Comparison of ENCODE assay signal across 10 cellular contexts in genomic region chr19:45518469-45518826, GRCh38. TPM values are rescaled to one million over a fixed set of nuclear protein-coding genes. Genes with fewer than 3 reads are reported as not detected.
"Had no signal": no experiment of that assay in that cellular context is flagged by ENCODE, and none has a peak within 500 bp of the region (broad histone marks: within the 10 kb centered on the region; RNA-seq: fewer than 3 reads in every experiment).

No MANE protein-coding gene starts in this region.

- H3K9me3 ChIP-seq: gastroesophageal sphincter, thyroid gland, uterus had no signal

- ATAC-seq: gastroesophageal sphincter had no signal

- H3K27ac Mint-ChIP-seq: neural progenitor cell had no signal

- H3K36me3 ChIP-seq: neural progenitor cell, uterus had no signal

- H3K4me3 Mint-ChIP-seq: neural progenitor cell had no signal

- H3K4me1 ChIP-seq: neural progenitor cell had no signal

- H3K9me3 Mint-ChIP-seq: neural progenitor cell had no signal

- H3K27ac ChIP-seq: neural progenitor cell, thyroid gland, uterus had no signal

- H3K4me3 ChIP-seq: gastroesophageal sphincter, neural progenitor cell, thyroid gland, uterus had no signal

- H3K27me3 ChIP-seq: gastroesophageal sphincter, neural progenitor cell, thyroid gland, uterus had no signal

- DNase-seq: activated CD4-positive, CD25-positive, alpha-beta regulatory T cell; caudate nucleus; dermis blood vessel endothelial cell; mesendoderm; T-helper 2 cell; thyroid gland; uterus had no signal

RNA-seq across cellular contexts. Expression of gene PPM1N, which starts 20.2 kb away (rescaled TPM):
- total RNA-seq: kidney epithelial cell had no signal
